4 cellular contexts compared by ENCODE assay signal in genomic region chrX:47448165-47448806, GRCh38.
TF ChIP-seq lines count a peak whose summit lies in the region.

No MANE protein-coding gene starts in this region.

TF ChIP-seq in liver, 16 proteins besides CTCF, POLR2A, EP300 and RAD21:
- no peak for TF ChIP-seq MAX (IDR thresholded peaks at IDR 0.05)

TF ChIP-seq in HepG2, 621 proteins besides CTCF, POLR2A, EP300 and RAD21:
- TF ChIP-seq ZNF552 (CRISPR knock-in tag; IDR thresholded peaks at IDR 0.05; ENCODE audit: borderline replicate concordance) (no peak), ZBTB7B (CRISPR knock-in tag; IDR thresholded peaks at IDR 0.05) (no peak), RXRB (CRISPR knock-in tag; IDR thresholded peaks at IDR 0.05; ENCODE audit: borderline replicate concordance) (no peak), ARNT2 (CRISPR knock-in tag; IDR thresholded peaks at IDR 0.05; ENCODE audit: low read depth) (no peak), PITX1 (CRISPR knock-in tag; IDR thresholded peaks at IDR 0.05) (no peak), KMT2A (CRISPR knock-in tag; IDR thresholded peaks at IDR 0.05) (no peak)

TF ChIP-seq in HEK293, 187 proteins besides CTCF, POLR2A, EP300 and RAD21:
- TF ChIP-seq WT1 (tag by site-specific recombination; IDR thresholded peaks at IDR 0.05) = no peak
- TF ChIP-seq SETDB1 (IDR thresholded peaks at IDR 0.05; ENCODE audit: insufficient read length, low read length) = peak; percentile 77
TF ChIP-seq in HEK293: peak in this region for 1.

TF ChIP-seq in GM12878, 131 proteins besides CTCF, POLR2A, EP300 and RAD21:
- TF ChIP-seq POLR2AphosphoS5 (IDR thresholded peaks at IDR 0.05; ENCODE audit: low read length) = no peak
- no peak for TF ChIP-seq LARP7 (IDR thresholded peaks at IDR 0.05)
- TF ChIP-seq TARDBP (IDR thresholded peaks at IDR 0.05; ENCODE audit: borderline replicate concordance) = no peak
